8 cellular contexts compared by ENCODE assay signal in genomic region chr19:2783781-2784145, GRCh38. TPM values are rescaled to one million over a fixed set of nuclear protein-coding genes. Genes with fewer than 3 reads are reported as not detected.
DNase-seq lines count a peak whose midpoint lies in the region; ATAC-seq, FAIRE-seq and TF ChIP-seq lines count a peak whose summit lies in the region.

No MANE protein-coding gene starts in this region.

- TF ChIP-seq POLR2A in HepG2 (IDR thresholded peaks at IDR 0.05; ENCODE audit: insufficient read depth in 1 of 2, low read depth in 2 of 2, low read length in 2 of 2) (no peak), right lobe of liver (IDR thresholded peaks at IDR 0.05) (no peak), uterus (IDR thresholded peaks at IDR 0.05) (no peak), prostate gland (IDR thresholded peaks at IDR 0.05) (no peak)

- intact Hi-C loops in HepG2 (cut with micrococcal nuclease; ENCODE audit: unreplicated experiment): loop anchor here (1.0 kb wide), 1 partner anchor 84 kb away; the partner anchor contains the start of gene ZNF556
- intact Hi-C loops in right lobe of liver (cut with DNase I): no loop called here
- intact Hi-C loops in uterus (cut with DNase I; ENCODE audit: low total_unique reads): no loop called here
- intact Hi-C loops in prostate gland (cut with DNase I): loop anchor here (5.0 to 10.0 kb wide), 2 partner anchors 59 to 251 kb away; partner anchors contain the start of gene ZNF555

- no peak for ATAC-seq in HepG2
- ATAC-seq in right lobe of liver: no peak

- no peak for TF ChIP-seq CTCF in HepG2 (CRISPR knock-in tag; IDR thresholded peaks at IDR 0.05)
- no peak for TF ChIP-seq CTCF in right lobe of liver (IDR thresholded peaks at IDR 0.05)
- TF ChIP-seq CTCF in astrocyte of the spinal cord (IDR thresholded peaks at IDR 0.05; ENCODE audit: low read depth, low read length): no peak
- TF ChIP-seq CTCF in uterus (IDR thresholded peaks at IDR 0.05): no peak
- TF ChIP-seq CTCF in prostate gland (IDR thresholded peaks at IDR 0.05): no peak

- no peak for FAIRE-seq in HepG2 (lab: Jason Lieb, UNC)

- H3K4me1 ChIP-seq in HepG2 (ENCODE audit: insufficient read depth, low read length) (peaks cover 81% of the 10 kb centered on the region), right lobe of liver (peaks cover 0 to 30% (median 3%) of the 10 kb centered on the region in 4 donors), mesodermal cell (ENCODE audit: control insufficient read depth, insufficient read depth, low read length, poor library complexity, severe bottlenecking) (peaks cover 18% of the 10 kb centered on the region), uterus (peaks cover 5 to 15% of the 10 kb centered on the region in 2 donors), prostate gland (replicated peaks) (peaks cover 5% of the 10 kb centered on the region)

- peaks cover 70% of the 10 kb centered on the region for H3K79me2 ChIP-seq in HepG2 (ENCODE audit: insufficient read depth, low read length)

- H3K4me2 ChIP-seq in HepG2 (ENCODE audit: low read depth, low read length): peak overlapping the region; percentile 38

- H3K27me3 ChIP-seq in HepG2 (ENCODE audit: control insufficient read depth in 1 of 2, insufficient read depth in 2 of 2, low read length in 2 of 2): no peaks in the 10 kb centered on the region; a peak in 1 of 5 replicates
- H3K27me3 ChIP-seq in right lobe of liver: no peaks in the 10 kb centered on the region
- H3K27me3 ChIP-seq in uterus: no peaks in the 10 kb centered on the region
- H3K27me3 ChIP-seq in prostate gland (replicated peaks; ENCODE audit: insufficient read depth): no peaks in the 10 kb centered on the region

- DNase-seq in HepG2 (ENCODE audit: low spot score) (no peak), right lobe of liver (no peak), astrocyte of the spinal cord (ENCODE audit: low read depth, low spot score) (no peak), uterus (no peak), NCI-H446 (lab: John Stamatoyannopoulos, UW) (no peak), prostate gland (ENCODE audit: low spot score) (no peak), NCI-H510A (lab: John Stamatoyannopoulos, UW) (no peak)

- no peak overlapping the region for H2AFZ ChIP-seq in HepG2 (ENCODE audit: low read length)

- in situ Hi-C loops in HepG2 (cut with HindIII; ENCODE audit: extremely low pct_ligation_motif_present, low pct_unique_long_range_greater_than_20kb): no loop called here
- in situ Hi-C loops in astrocyte of the spinal cord (cut with HindIII; ENCODE audit: low sequenced_read_pairs): no loop called here

- no peak for TF ChIP-seq RAD21 in HepG2 (CRISPR knock-in tag; IDR thresholded peaks at IDR 0.05)

- peak overlapping the region; percentile 76 for H3K27ac ChIP-seq in HepG2 (ENCODE audit: extremely low read length, insufficient read depth, low read length)
- H3K27ac ChIP-seq in right lobe of liver: peak overlapping the region in 1 of 3 donors; percentile 37
- peak overlapping the region; percentile 68 for H3K27ac ChIP-seq in mesodermal cell (ENCODE audit: low read depth, low read length, severe bottlenecking)
- peak overlapping the region; percentile 80 to 89 for H3K27ac ChIP-seq in uterus
- H3K27ac ChIP-seq in prostate gland: peak overlapping the region in 1 of 2 donors; percentile 87

- no peaks in the 10 kb centered on the region for H3K9me3 ChIP-seq in HepG2 (ENCODE audit: low read length)
- no peaks in the 10 kb centered on the region for H3K9me3 ChIP-seq in right lobe of liver
- H3K9me3 ChIP-seq in mesodermal cell (ENCODE audit: control insufficient read depth, low read length): peaks cover 7% of the 10 kb centered on the region
- H3K9me3 ChIP-seq in uterus: no peaks in the 10 kb centered on the region
- no peaks in the 10 kb centered on the region for H3K9me3 ChIP-seq in prostate gland

- BruUV-seq in HepG2 (replicated peaks; lab: Mats Ljungman, UMichigan): no TSS peak

- peaks cover 5% of the 10 kb centered on the region; the same call in 1 of the 2 replicates for H4K20me1 ChIP-seq in HepG2 (ENCODE audit: insufficient read depth, low read length)

- 0 out of 5 replicates have a peak, but pooled peaks cover 0 to 2% of the 10 kb centered on the region in 2 experiments for H3K36me3 ChIP-seq in HepG2 (replicated peaks in 1 of 2; ENCODE audit: control insufficient read depth in 1 of 2, insufficient read depth in 2 of 2, low read length in 2 of 2)
- no peaks in the 10 kb centered on the region for H3K36me3 ChIP-seq in right lobe of liver
- H3K36me3 ChIP-seq in mesodermal cell (ENCODE audit: control insufficient read depth, insufficient read depth, low read length): peaks cover 39% of the 10 kb centered on the region
- H3K36me3 ChIP-seq in uterus: no peaks in the 10 kb centered on the region
- no peaks in the 10 kb centered on the region for H3K36me3 ChIP-seq in prostate gland

- 88% methylated on average over 7 of the region's 7 CpGs for WGBS in HepG2 (ENCODE audit: low lambda C conversion rate)
- WGBS in right lobe of liver (ENCODE audit: insufficient coverage, low coverage, low lambda C conversion rate, missing lambda C conversion rate): 66% methylated on average over 7 of the region's 7 CpGs
- WGBS in mesodermal cell (ENCODE audit: insufficient coverage in 2 of 2), 2 experiments: 93 to 96% methylated on average over 6 of the region's 7 CpGs
- WGBS in prostate gland: 73% methylated on average over 7 of the region's 7 CpGs

- peak overlapping the region; percentile 7; the same call in 1 of the 2 replicates for H3K9ac ChIP-seq in HepG2 (ENCODE audit: insufficient read depth, low read depth, low read length)

- POLR2A ChIA-PET in HepG2 (lab: Yijun Ruan, JAX): interaction anchor here (0.6 to 1.4 kb wide), 11 partner anchors 8 to 622 kb away, joined by 3 to 13 read pairs (median 5); partner anchors contain the start of genes GADD45B, ZNF555 and ZNF556

- H3K4me3 ChIP-seq in HepG2 (replicated peaks in 1 of 3; ENCODE audit: insufficient read depth in 1 of 3, low read depth in 2 of 3, low read length in 3 of 3) (peak overlapping the region in 1 of 3 experiments; percentile 14; a peak in 1 of 6 replicates), right lobe of liver (peak overlapping the region in 1 of 3 donors; percentile 0), astrocyte of the spinal cord (ENCODE audit: low read depth, low read length) (peak overlapping the region; percentile 33), mesodermal cell (ENCODE audit: extremely low read depth, insufficient read depth, low read length, poor library complexity, severe bottlenecking) (peak overlapping the region; percentile 97), uterus (peak overlapping the region; percentile 89 to 94), prostate gland (peak overlapping the region in 1 of 2 donors; percentile 97)

- no peak for TF ChIP-seq EP300 in HepG2 (IDR thresholded peaks at IDR 0.05; ENCODE audit: low read depth in 2 of 2, low read length in 2 of 2)
- TF ChIP-seq EP300 in HepG2 (CRISPR knock-in tag; IDR thresholded peaks at IDR 0.05; ENCODE audit: borderline replicate concordance): no peak

- CTCF ChIA-PET in HepG2 (lab: Yijun Ruan, JAX; ENCODE audit: low intra/inter-chr PET ratio, low total read pairs): no interaction called here

RNA-seq across cellular contexts. Expression of gene SGTA, which starts 0.7 kb away (rescaled TPM):
- 47.4 and 47.5 TPM in 2 replicates for total RNA-seq in HepG2 (2016; rRNA removed; fragmentation: Illumina TruSeq; extraction: Trizol)
- 15.4 and 15.7 TPM in 2 replicates for total RNA-seq in HepG2 (2016; cell fraction: cytosol; rRNA removed; fragmentation: Illumina TruSeq; extraction: Trizol; ENCODE audit: low read depth)
- 38.4 and 51.3 TPM in 2 replicates for total RNA-seq in HepG2 (2016; cell fraction: insoluble cytoplasmic fraction; rRNA removed; fragmentation: Illumina TruSeq; extraction: Trizol)
- 36.5 and 39.1 TPM in 2 replicates for total RNA-seq in HepG2 (2016; cell fraction: membrane; rRNA removed; fragmentation: Illumina TruSeq; extraction: Trizol)
- total RNA-seq in HepG2 (2016; cell fraction: nucleus; rRNA removed; fragmentation: Illumina TruSeq; extraction: Trizol): 22.7 and 29.7 TPM in 2 replicates
- polyA plus RNA-seq in HepG2 (2011; rRNA removed): 43.0 and 43.9 TPM in 2 replicates
- 36.5 and 53.7 TPM in 2 replicates for polyA plus RNA-seq in HepG2 (2011; cell fraction: cytosol; rRNA removed)
- polyA plus RNA-seq in HepG2 (2011; cell fraction: nucleus; rRNA removed): 91.7 and 100.0 TPM in 2 replicates
- polyA plus RNA-seq in HepG2 (2012): 31.5 and 46.4 TPM in 2 replicates
- polyA plus RNA-seq in HepG2 (2016; cell fraction: cytosol; fragmentation: Illumina TruSeq; extraction: Trizol; ENCODE audit: low read depth): 19.4 and 21.9 TPM in 2 replicates
- 59.1 and 69.1 TPM in 2 replicates for polyA plus RNA-seq in HepG2 (2016; cell fraction: insoluble cytoplasmic fraction; fragmentation: Illumina TruSeq; extraction: Trizol; ENCODE audit: low read depth)
- 43.4 and 44.2 TPM in 2 replicates for polyA plus RNA-seq in HepG2 (2016; cell fraction: membrane; fragmentation: Illumina TruSeq; extraction: Trizol; ENCODE audit: low read depth)
- 75.8 and 78.8 TPM in 2 replicates for polyA plus RNA-seq in HepG2 (2016; cell fraction: nucleus; fragmentation: Illumina TruSeq; extraction: Trizol; ENCODE audit: insufficient read depth, low read depth)
- 33.4 and 37.8 TPM in 2 replicates for polyA minus RNA-seq in HepG2 (2011; rRNA and poly(A)+ RNA removed; ENCODE audit: low replicate concordance)
- polyA minus RNA-seq in HepG2 (2011; cell fraction: cytosol; rRNA and poly(A)+ RNA removed): 21.6 and 25.4 TPM in 2 replicates
- 12.1 and 13.1 TPM in 2 replicates for polyA minus RNA-seq in HepG2 (2011; cell fraction: nucleus; rRNA and poly(A)+ RNA removed)
- 10 to 100 TPM; 21.5 to 41.7 (median 23.7) TPM for total RNA-seq in right lobe of liver
- 62.2 TPM for polyA plus RNA-seq in mesodermal cell (2013, experiment 1 of 2)
- 50.2 TPM for polyA plus RNA-seq in mesodermal cell (2013, experiment 2 of 2)
- 10 to 100 TPM in 3 of 4 donors, 1 to 10 TPM in 1; 9.5 to 50.7 (median 23.6) TPM for total RNA-seq in uterus
- 10 to 100 TPM; 72.4 to 87.9 TPM for total RNA-seq in prostate gland

RNA-seq across cellular contexts. Expression of gene THOP1, which starts 1.5 kb away (rescaled TPM):
- total RNA-seq in HepG2 (2016; rRNA removed; fragmentation: Illumina TruSeq; extraction: Trizol) (98.1 and 116 TPM in 2 replicates), right lobe of liver (10 to 100 TPM; 25.5 to 61.8 (median 33.0) TPM), uterus (10 to 100 TPM in 2 of 4 donors, 1 to 10 TPM in 2; 5.9 to 51.8 (median 25.2) TPM), prostate gland (100 to 1,000 TPM; 119 to 132 TPM)
- total RNA-seq in HepG2 (2016; cell fraction: cytosol; rRNA removed; fragmentation: Illumina TruSeq; extraction: Trizol; ENCODE audit: low read depth): 12.3 and 13.1 TPM in 2 replicates
- total RNA-seq in HepG2 (2016; cell fraction: insoluble cytoplasmic fraction; rRNA removed; fragmentation: Illumina TruSeq; extraction: Trizol): 83.9 and 120 TPM in 2 replicates
- 35.7 and 37.5 TPM in 2 replicates for total RNA-seq in HepG2 (2016; cell fraction: membrane; rRNA removed; fragmentation: Illumina TruSeq; extraction: Trizol)
- total RNA-seq in HepG2 (2016; cell fraction: nucleus; rRNA removed; fragmentation: Illumina TruSeq; extraction: Trizol): 71.2 and 83.7 TPM in 2 replicates
- 74.4 and 81.4 TPM in 2 replicates for polyA plus RNA-seq in HepG2 (2011; rRNA removed)
- polyA plus RNA-seq in HepG2 (2011; cell fraction: cytosol; rRNA removed): 50.2 and 88.6 TPM in 2 replicates
- polyA plus RNA-seq in HepG2 (2011; cell fraction: nucleus; rRNA removed): 183 and 242 TPM in 2 replicates
- 41.9 and 45.1 TPM in 2 replicates for polyA plus RNA-seq in HepG2 (2012)
- 9.6 TPM in 2 replicates for polyA plus RNA-seq in HepG2 (2016; cell fraction: cytosol; fragmentation: Illumina TruSeq; extraction: Trizol; ENCODE audit: low read depth)
- polyA plus RNA-seq in HepG2 (2016; cell fraction: insoluble cytoplasmic fraction; fragmentation: Illumina TruSeq; extraction: Trizol; ENCODE audit: low read depth): 69.9 and 92.7 TPM in 2 replicates
- 20.1 and 20.4 TPM in 2 replicates for polyA plus RNA-seq in HepG2 (2016; cell fraction: membrane; fragmentation: Illumina TruSeq; extraction: Trizol; ENCODE audit: low read depth)
- 159 and 175 TPM in 2 replicates for polyA plus RNA-seq in HepG2 (2016; cell fraction: nucleus; fragmentation: Illumina TruSeq; extraction: Trizol; ENCODE audit: insufficient read depth, low read depth)
- polyA minus RNA-seq in HepG2 (2011; rRNA and poly(A)+ RNA removed; ENCODE audit: low replicate concordance): 118 and 211 TPM in 2 replicates
- polyA minus RNA-seq in HepG2 (2011; cell fraction: cytosol; rRNA and poly(A)+ RNA removed): 39.9 and 51.4 TPM in 2 replicates
- 26.3 and 32.6 TPM in 2 replicates for polyA minus RNA-seq in HepG2 (2011; cell fraction: nucleus; rRNA and poly(A)+ RNA removed)
- 64.4 TPM for polyA plus RNA-seq in mesodermal cell (2013, experiment 1 of 2)
- 54.1 TPM for polyA plus RNA-seq in mesodermal cell (2013, experiment 2 of 2)

RNA-seq across cellular contexts. Expression of gene ZNF554, which starts 35.9 kb away (rescaled TPM):
- total RNA-seq in HepG2 (2016; rRNA removed; fragmentation: Illumina TruSeq; extraction: Trizol) (2.7 and 3.0 TPM in 2 replicates), right lobe of liver (1 to 10 TPM; 1.4 to 2.5 (median 1.9) TPM), uterus (10 to 100 TPM in 1 of 4 donors, 1 to 10 TPM in 3; 2.1 to 15.8 (median 5.0) TPM), prostate gland (1 to 10 TPM; 4.4 to 8.6 TPM)
- total RNA-seq in HepG2 (2016; cell fraction: cytosol; rRNA removed; fragmentation: Illumina TruSeq; extraction: Trizol; ENCODE audit: low read depth): 0.88 and 1.3 TPM in 2 replicates
- total RNA-seq in HepG2 (2016; cell fraction: insoluble cytoplasmic fraction; rRNA removed; fragmentation: Illumina TruSeq; extraction: Trizol): 2.8 and 2.9 TPM in 2 replicates
- total RNA-seq in HepG2 (2016; cell fraction: membrane; rRNA removed; fragmentation: Illumina TruSeq; extraction: Trizol): 2.2 and 2.7 TPM in 2 replicates
- 2.4 and 2.6 TPM in 2 replicates for total RNA-seq in HepG2 (2016; cell fraction: nucleus; rRNA removed; fragmentation: Illumina TruSeq; extraction: Trizol)
- 2.2 and 2.4 TPM in 2 replicates for polyA plus RNA-seq in HepG2 (2011; rRNA removed)
- polyA plus RNA-seq in HepG2 (2011; cell fraction: cytosol; rRNA removed): 1.0 and 1.8 TPM in 2 replicates
- polyA plus RNA-seq in HepG2 (2011; cell fraction: nucleus; rRNA removed): 2.7 and 4.3 TPM in 2 replicates
- polyA plus RNA-seq in HepG2 (2012): 2.4 and 2.5 TPM in 2 replicates
- polyA plus RNA-seq in HepG2 (2016; cell fraction: cytosol; fragmentation: Illumina TruSeq; extraction: Trizol; ENCODE audit: low read depth): 0.44 and 0.53 TPM in 2 replicates
- 1.6 and 1.8 TPM in 2 replicates for polyA plus RNA-seq in HepG2 (2016; cell fraction: insoluble cytoplasmic fraction; fragmentation: Illumina TruSeq; extraction: Trizol; ENCODE audit: low read depth)
- 1.1 and 1.3 TPM in 2 replicates for polyA plus RNA-seq in HepG2 (2016; cell fraction: membrane; fragmentation: Illumina TruSeq; extraction: Trizol; ENCODE audit: low read depth)
- 4.4 and 5.6 TPM in 2 replicates for polyA plus RNA-seq in HepG2 (2016; cell fraction: nucleus; fragmentation: Illumina TruSeq; extraction: Trizol; ENCODE audit: insufficient read depth, low read depth)
- 1.1 and 2.6 TPM in 2 replicates for polyA minus RNA-seq in HepG2 (2011; rRNA and poly(A)+ RNA removed; ENCODE audit: low replicate concordance)
- polyA minus RNA-seq in HepG2 (2011; cell fraction: cytosol; rRNA and poly(A)+ RNA removed): 1.5 and 1.6 TPM in 2 replicates
- polyA minus RNA-seq in HepG2 (2011; cell fraction: nucleus; rRNA and poly(A)+ RNA removed): 1.8 and 2.6 TPM in 2 replicates
- 5.1 TPM for polyA plus RNA-seq in mesodermal cell (2013, experiment 1 of 2)
- polyA plus RNA-seq in mesodermal cell (2013, experiment 2 of 2): 5.1 TPM

RNA-seq across cellular contexts. Expression of gene SLC39A3, which starts 43.9 kb away (rescaled TPM):
- 25.0 and 41.6 TPM in 2 replicates for total RNA-seq in HepG2 (2016; rRNA removed; fragmentation: Illumina TruSeq; extraction: Trizol)
- total RNA-seq in HepG2 (2016; cell fraction: cytosol; rRNA removed; fragmentation: Illumina TruSeq; extraction: Trizol; ENCODE audit: low read depth): 28.6 and 43.2 TPM in 2 replicates
- total RNA-seq in HepG2 (2016; cell fraction: insoluble cytoplasmic fraction; rRNA removed; fragmentation: Illumina TruSeq; extraction: Trizol): 19.6 and 44.5 TPM in 2 replicates
- total RNA-seq in HepG2 (2016; cell fraction: membrane; rRNA removed; fragmentation: Illumina TruSeq; extraction: Trizol): 45.1 and 60.0 TPM in 2 replicates
- 30.3 and 32.7 TPM in 2 replicates for total RNA-seq in HepG2 (2016; cell fraction: nucleus; rRNA removed; fragmentation: Illumina TruSeq; extraction: Trizol)
- polyA plus RNA-seq in HepG2 (2011; rRNA removed): 33.6 and 34.2 TPM in 2 replicates
- 39.9 and 48.2 TPM in 2 replicates for polyA plus RNA-seq in HepG2 (2011; cell fraction: cytosol; rRNA removed)
- polyA plus RNA-seq in HepG2 (2011; cell fraction: nucleus; rRNA removed): 22.1 and 24.0 TPM in 2 replicates
- 18.4 and 30.9 TPM in 2 replicates for polyA plus RNA-seq in HepG2 (2012)
- 41.4 and 52.9 TPM in 2 replicates for polyA plus RNA-seq in HepG2 (2016; cell fraction: cytosol; fragmentation: Illumina TruSeq; extraction: Trizol; ENCODE audit: low read depth)
- 27.9 and 37.1 TPM in 2 replicates for polyA plus RNA-seq in HepG2 (2016; cell fraction: insoluble cytoplasmic fraction; fragmentation: Illumina TruSeq; extraction: Trizol; ENCODE audit: low read depth)
- polyA plus RNA-seq in HepG2 (2016; cell fraction: membrane; fragmentation: Illumina TruSeq; extraction: Trizol; ENCODE audit: low read depth): 50.5 and 57.8 TPM in 2 replicates
- polyA plus RNA-seq in HepG2 (2016; cell fraction: nucleus; fragmentation: Illumina TruSeq; extraction: Trizol; ENCODE audit: insufficient read depth, low read depth): 65.1 and 70.7 TPM in 2 replicates
- polyA minus RNA-seq in HepG2 (2011; rRNA and poly(A)+ RNA removed; ENCODE audit: low replicate concordance): 38.4 and 71.1 TPM in 2 replicates
- polyA minus RNA-seq in HepG2 (2011; cell fraction: cytosol; rRNA and poly(A)+ RNA removed): 13.8 and 15.1 TPM in 2 replicates
- polyA minus RNA-seq in HepG2 (2011; cell fraction: nucleus; rRNA and poly(A)+ RNA removed): 8.5 and 9.3 TPM in 2 replicates
- 10 to 100 TPM; 13.5 to 29.5 (median 19.6) TPM for total RNA-seq in right lobe of liver
- 22.7 TPM for polyA plus RNA-seq in mesodermal cell (2013, experiment 1 of 2)
- 16.6 TPM for polyA plus RNA-seq in mesodermal cell (2013, experiment 2 of 2)
- total RNA-seq in uterus: 100 to 1,000 TPM in 1 of 4 donors, 10 to 100 TPM in 2, 1 to 10 TPM in 1; 4.7 to 138 (median 28.2) TPM
- total RNA-seq in prostate gland: 10 to 100 TPM; 46.6 to 67.9 TPM

RNA-seq across cellular contexts. Expression of gene ZNF555, which starts 57.5 kb away (rescaled TPM):
- total RNA-seq in HepG2 (2016; rRNA removed; fragmentation: Illumina TruSeq; extraction: Trizol) (8.0 and 12.4 TPM in 2 replicates), right lobe of liver (1 to 10 TPM in 5 of 6 experiments, under 1 TPM in 1; 0.87 to 2.6 (median 2.1) TPM), uterus (10 to 100 TPM in 3 of 4 donors, 1 to 10 TPM in 1; 4.6 to 22.7 (median 17.7) TPM), prostate gland (1 to 10 TPM; 5.0 to 6.9 TPM)
- 1.8 and 2.9 TPM in 2 replicates for total RNA-seq in HepG2 (2016; cell fraction: cytosol; rRNA removed; fragmentation: Illumina TruSeq; extraction: Trizol; ENCODE audit: low read depth)
- total RNA-seq in HepG2 (2016; cell fraction: insoluble cytoplasmic fraction; rRNA removed; fragmentation: Illumina TruSeq; extraction: Trizol): 6.5 and 12.2 TPM in 2 replicates
- total RNA-seq in HepG2 (2016; cell fraction: membrane; rRNA removed; fragmentation: Illumina TruSeq; extraction: Trizol): 4.5 and 6.1 TPM in 2 replicates
- total RNA-seq in HepG2 (2016; cell fraction: nucleus; rRNA removed; fragmentation: Illumina TruSeq; extraction: Trizol): 4.7 and 5.1 TPM in 2 replicates
- polyA plus RNA-seq in HepG2 (2011; rRNA removed): 5.0 and 5.3 TPM in 2 replicates
- 2.4 and 3.9 TPM in 2 replicates for polyA plus RNA-seq in HepG2 (2011; cell fraction: cytosol; rRNA removed)
- 2.1 and 4.1 TPM in 2 replicates for polyA plus RNA-seq in HepG2 (2011; cell fraction: nucleus; rRNA removed)
- 5.6 and 6.0 TPM in 2 replicates for polyA plus RNA-seq in HepG2 (2012)
- 0.28 and 0.34 TPM in 2 replicates for polyA plus RNA-seq in HepG2 (2016; cell fraction: cytosol; fragmentation: Illumina TruSeq; extraction: Trizol; ENCODE audit: low read depth)
- polyA plus RNA-seq in HepG2 (2016; cell fraction: insoluble cytoplasmic fraction; fragmentation: Illumina TruSeq; extraction: Trizol; ENCODE audit: low read depth): 5.3 and 5.9 TPM in 2 replicates
- polyA plus RNA-seq in HepG2 (2016; cell fraction: membrane; fragmentation: Illumina TruSeq; extraction: Trizol; ENCODE audit: low read depth): 0.68 and 1.1 TPM in 2 replicates
- 4.9 and 5.6 TPM in 2 replicates for polyA plus RNA-seq in HepG2 (2016; cell fraction: nucleus; fragmentation: Illumina TruSeq; extraction: Trizol; ENCODE audit: insufficient read depth, low read depth)
- polyA minus RNA-seq in HepG2 (2011; rRNA and poly(A)+ RNA removed; ENCODE audit: low replicate concordance): 1.3 and 4.9 TPM in 2 replicates
- 6.2 and 10.6 TPM in 2 replicates for polyA minus RNA-seq in HepG2 (2011; cell fraction: cytosol; rRNA and poly(A)+ RNA removed)
- 7.2 and 13.2 TPM in 2 replicates for polyA minus RNA-seq in HepG2 (2011; cell fraction: nucleus; rRNA and poly(A)+ RNA removed)
- polyA plus RNA-seq in mesodermal cell (2013, experiment 1 of 2): 10.3 TPM
- polyA plus RNA-seq in mesodermal cell (2013, experiment 2 of 2): 11.6 TPM

Comparison
In these comparisons a context has a peak if more than half of its experiments do, and no peak if none do; other contexts are left out.
1. intact Hi-C loops: an anchor here in HepG2 (1.0 kb wide) and prostate gland (5.0 to 10.0 kb wide); none called in right lobe of liver and uterus.